ENCODE assay signal across 22 cellular contexts in the genomic region with DNA sequence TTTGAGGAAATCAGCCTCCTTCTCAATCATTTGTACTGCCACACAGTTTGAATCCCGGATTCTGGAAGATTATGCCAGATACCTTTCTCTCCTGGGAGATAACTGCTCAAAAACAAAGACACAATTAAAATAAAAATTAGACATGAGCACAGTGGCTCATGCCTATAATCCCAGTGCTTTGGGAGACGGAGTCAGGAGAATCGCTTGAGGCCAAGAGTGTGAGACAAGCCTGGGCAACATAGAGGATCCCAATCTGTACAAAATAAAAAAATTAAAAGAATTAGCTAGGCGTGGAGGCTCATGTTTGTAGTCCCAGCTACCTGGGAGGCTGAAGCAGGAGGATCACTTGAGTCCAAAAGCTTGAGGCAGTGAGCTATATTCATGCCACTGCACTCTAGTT.
DNase-seq lines count a peak whose midpoint lies in the region; ATAC-seq and TF ChIP-seq lines count a peak whose summit lies in the region.
"Had no signal": no experiment of that assay in that cellular context is flagged by ENCODE, and none has a peak within 500 bp of the region (broad histone marks: within the 10 kb centered on the region; RNA-seq: fewer than 3 reads in every experiment).

No MANE protein-coding gene starts in this region.

- no peaks in the 10 kb centered on the region for H3K9me3 ChIP-seq in RWPE2 (ENCODE audit: severe bottlenecking)
- H3K9me3 ChIP-seq in osteoblast (ENCODE audit: low read depth, low read length) = no peaks in the 10 kb centered on the region
- H3K9me3 ChIP-seq: BLaER1 treated with 17β-estradiol and CSF1 and Interleukin-3, amounts not matched to agents 10 nM and 100 nM had no signal

- peaks cover 16% of the 10 kb centered on the region for H3K4me1 Mint-ChIP-seq in GM23338
- H3K4me1 Mint-ChIP-seq: CD8-positive, alpha-beta memory T cell had no signal

- ATAC-seq in GM23338 (no peak), RWPE2 (ENCODE audit: low read depth) (no peak), HG03571 (IDR thresholded peaks at IDR 0.05; ENCODE audit: unreplicated experiment) (no peak), GM21381 (IDR thresholded peaks at IDR 0.05; ENCODE audit: unreplicated experiment) (no peak)
- ATAC-seq: HepG2 had no signal

- H3K4me2 ChIP-seq in GM23338 (no peak overlapping the region; the same call in 1 of the 2 replicates), osteoblast (ENCODE audit: insufficient read depth, low read length) (no peak overlapping the region)
- H3K4me2 ChIP-seq: BLaER1 treated with 17β-estradiol and CSF1 and Interleukin-3, amounts not matched to agents 10 nM and 100 nM; PC-9 had no signal

- H4K20me1 ChIP-seq in GM23338 (replicated peaks; ENCODE audit: insufficient read depth) (no peaks in the 10 kb centered on the region), osteoblast (ENCODE audit: insufficient read depth, low read length) (no peaks in the 10 kb centered on the region)
- H4K20me1 ChIP-seq: BLaER1 treated with 17β-estradiol and CSF1 and Interleukin-3, amounts not matched to agents 10 nM and 100 nM had no signal

- H2AFZ ChIP-seq in GM23338 (peak overlapping the region; percentile 48; the same call in 1 of the 2 replicates), osteoblast (ENCODE audit: low read length) (peak overlapping the region; percentile 75)
- H2AFZ ChIP-seq: PC-9 had no signal

- H3K36me3 Mint-ChIP-seq in GM23338 (ENCODE audit: low read depth) = no peaks in the 10 kb centered on the region; the same call in 1 of the 3 replicates
- H3K36me3 Mint-ChIP-seq: CD8-positive, alpha-beta memory T cell had no signal

- H3K27me3 ChIP-seq in GM23338 (ENCODE audit: insufficient read depth) (no peaks in the 10 kb centered on the region), RWPE2 (ENCODE audit: insufficient read depth, poor library complexity, severe bottlenecking) (no peaks in the 10 kb centered on the region), osteoblast (ENCODE audit: insufficient read depth, low read length) (no peaks in the 10 kb centered on the region)
- H3K27me3 ChIP-seq: BLaER1 treated with 17β-estradiol and CSF1 and Interleukin-3, amounts not matched to agents 10 nM and 100 nM had no signal

- DNase-seq in GM23338 (ENCODE audit: low spot score) = no peak
- DNase-seq in RWPE2 (ENCODE audit: low spot score) = no peak
- no peak for DNase-seq in epithelial cell of prostate (ENCODE audit: low read depth, low spot score)
- no peak for DNase-seq in osteoblast (ENCODE audit: insufficient read length, low spot score, missing footprints)
- DNase-seq in G401 (ENCODE audit: low spot score) = no peak
- DNase-seq: ACHN; CD8-positive, alpha-beta memory T cell; H9; KBM-7; NCI-H1092; NCI-H1436; NCI-H187 treated with DMSO at 0.1 percent for 48 hours; NCI-H2107; NCI-H446 treated with DMSO at 0.1 percent for 48 hours; PC-9; RPMI8226; SIG-M5 had no signal

- no peaks in the 10 kb centered on the region for H3K9me2 ChIP-seq in GM23338 (ENCODE audit: insufficient read depth)

- H3K9me3 Mint-ChIP-seq in GM23338 = peaks cover 6% of the 10 kb centered on the region; the same call in 2 of the 3 replicates

- no peak overlapping the region for H3K27ac ChIP-seq in GM23338 (ENCODE audit: low read depth)
- peak overlapping the region; percentile 38 for H3K27ac ChIP-seq in RWPE2 (ENCODE audit: poor library complexity, severe bottlenecking)
- peak overlapping the region; percentile 72 for H3K27ac ChIP-seq in epithelial cell of prostate
- peak overlapping the region; percentile 29 for H3K27ac ChIP-seq in osteoblast (ENCODE audit: low read depth, low read length)
- H3K27ac ChIP-seq: BLaER1 treated with 17β-estradiol and CSF1 and Interleukin-3, amounts not matched to agents 10 nM and 100 nM; HL-60; PC-9 had no signal

- 0 out of 2 replicates have a peak overlapping the region, but pooled peaks have one; percentile 31 for H3K27ac Mint-ChIP-seq in GM23338
- H3K27ac Mint-ChIP-seq: CD8-positive, alpha-beta memory T cell had no signal

- H3K79me2 ChIP-seq in GM23338 (replicated peaks; ENCODE audit: insufficient read depth) (no peaks in the 10 kb centered on the region), osteoblast (ENCODE audit: insufficient read depth, low read length) (no peaks in the 10 kb centered on the region)

- H3K4me3 ChIP-seq in GM23338 = no peak overlapping the region
- no peak overlapping the region for H3K4me3 ChIP-seq in RWPE2 (ENCODE audit: severe bottlenecking)
- no peak overlapping the region for H3K4me3 ChIP-seq in osteoblast (ENCODE audit: insufficient read depth, low read length)
- H3K4me3 ChIP-seq: BLaER1 treated with 17β-estradiol and CSF1 and Interleukin-3, amounts not matched to agents 10 nM and 100 nM; PC-9 had no signal

- in situ Hi-C loops in G401 (cut with HindIII; ENCODE audit: low sequenced_read_pairs) = no loop called here

- no peaks in the 10 kb centered on the region for H3K36me3 ChIP-seq in GM23338 (ENCODE audit: insufficient read depth)
- H3K36me3 ChIP-seq in RWPE2 (ENCODE audit: low read depth) = no peaks in the 10 kb centered on the region
- H3K36me3 ChIP-seq in osteoblast (ENCODE audit: insufficient read depth, low read length) = no peaks in the 10 kb centered on the region
- H3K36me3 ChIP-seq: BLaER1 treated with 17β-estradiol and CSF1 and Interleukin-3, amounts not matched to agents 10 nM and 100 nM had no signal

- peaks cover 2% of the 10 kb centered on the region for H3K27me3 Mint-ChIP-seq in GM23338 (ENCODE audit: insufficient read depth, low read depth, poor library complexity)
- H3K27me3 Mint-ChIP-seq: CD8-positive, alpha-beta memory T cell had no signal

- no peaks in the 10 kb centered on the region for H3F3A ChIP-seq in GM23338 (replicated peaks; ENCODE audit: low read depth)

- peaks cover 7% of the 10 kb centered on the region for H3K4me1 ChIP-seq in GM23338 (ENCODE audit: insufficient read depth)
- H3K4me1 ChIP-seq in RWPE2 (ENCODE audit: insufficient read depth, poor library complexity, severe bottlenecking) = peaks cover 15% of the 10 kb centered on the region
- peaks cover 19% of the 10 kb centered on the region for H3K4me1 ChIP-seq in osteoblast (ENCODE audit: insufficient read depth, low read length)
- H3K4me1 ChIP-seq: BLaER1 treated with 17β-estradiol and CSF1 and Interleukin-3, amounts not matched to agents 10 nM and 100 nM had no signal

- TF ChIP-seq CTCF in GM23338 (conservative IDR thresholded peaks at IDR 0.05; ENCODE audit: low read depth in 2 of 2) (no peak), RWPE2 (IDR thresholded peaks at IDR 0.05; ENCODE audit: poor library complexity, severe bottlenecking) (no peak), osteoblast (IDR thresholded peaks at IDR 0.05; ENCODE audit: extremely low read depth, low read depth, low read length) (no peak)

- no peak overlapping the region for H3K4me3 Mint-ChIP-seq in GM23338
- H3K4me3 Mint-ChIP-seq: CD8-positive, alpha-beta memory T cell; H9 had no signal

TF ChIP-seq in GM23338, 12 proteins besides CTCF, POLR2A, EP300 and RAD21 (continues in another document):
- no peak for TF ChIP-seq EZH2 (IDR thresholded peaks at IDR 0.05; ENCODE audit: low read depth, unreplicated experiment)
